ENCODE assay signal across 10 cellular contexts in genomic region chr1:75136158-75136815, GRCh38. TPM values are rescaled to one million over a fixed set of nuclear protein-coding genes. Genes with fewer than 3 reads are reported as not detected.
A peak's percentile ranks its signal among the peaks of the same experiment; 100 is the strongest.
DNase-seq lines count a peak whose midpoint lies in the region; ATAC-seq and TF ChIP-seq lines count a peak whose summit lies in the region.
"Had no signal": no experiment of that assay in that cellular context is flagged by ENCODE, and none has a peak within 500 bp of the region (broad histone marks: within the 10 kb centered on the region; RNA-seq: fewer than 3 reads in every experiment).

No MANE protein-coding gene starts in this region.

- H3K27me3 ChIP-seq in hepatocyte (peaks cover 96% of the 10 kb centered on the region), gastrocnemius medialis (peaks cover 77 to 87% (median 81%) of the 10 kb centered on the region in 3 donors)

- no peaks in the 10 kb centered on the region for H3K9me2 ChIP-seq in hepatocyte (replicated peaks; ENCODE audit: insufficient read depth)

- no peak overlapping the region for H3K27ac ChIP-seq in hepatocyte
- H3K27ac ChIP-seq in gastrocnemius medialis: no peak overlapping the region

- intact Hi-C loops in gastrocnemius medialis (cut with DNase I; ENCODE audit: low total_unique reads): no loop called here

- in situ Hi-C loops in gastrocnemius medialis (cut with MboI; ENCODE audit: low sequenced_read_pairs in 4 of 4): no loop called here

- peak overlapping the region; percentile 52 for H2AFZ ChIP-seq in hepatocyte

- H3K79me2 ChIP-seq in hepatocyte: no peaks in the 10 kb centered on the region

- no peaks in the 10 kb centered on the region for H4K20me1 ChIP-seq in hepatocyte (ENCODE audit: insufficient read depth, poor library complexity, severe bottlenecking)

- H3K36me3 ChIP-seq in hepatocyte (replicated peaks; ENCODE audit: insufficient read depth, low read depth) (no peaks in the 10 kb centered on the region), gastrocnemius medialis (no peaks in the 10 kb centered on the region)

- H3K9me3 ChIP-seq in hepatocyte (ENCODE audit: low read depth): no peaks in the 10 kb centered on the region
- no peaks in the 10 kb centered on the region for H3K9me3 ChIP-seq in gastrocnemius medialis

- H3K4me2 ChIP-seq in hepatocyte: peak overlapping the region; percentile 88

- TF ChIP-seq CTCF in hepatocyte (IDR thresholded peaks at IDR 0.05; ENCODE audit: poor library complexity) (peak; percentile 2), gastrocnemius medialis (IDR thresholded peaks at IDR 0.05 in 4 of 5, conservative IDR thresholded peaks at IDR 0.05 in 1 of 5) (no peak)

- DNase-seq in DMS 273 (lab: John Stamatoyannopoulos, UW; ENCODE audit: unreplicated experiment): peak; percentile 74
- no peak for DNase-seq in DMS 273 treated with DMSO at 0.1 percent for 48 hours (lab: John Stamatoyannopoulos, UW)
- peak; percentile 47 for DNase-seq in RPMI7951 (ENCODE audit: low read depth)
- peak; percentile 62 for DNase-seq in hepatocyte (ENCODE audit: low spot score)
- no peak for DNase-seq in gastrocnemius medialis
- no peak for DNase-seq in NCI-H146 treated with DMSO at 0.1 percent for 48 hours (lab: John Stamatoyannopoulos, UW; ENCODE audit: unreplicated experiment)
- DNase-seq in NCI-H2029 treated with DMSO at 0.1 percent for 48 hours (lab: John Stamatoyannopoulos, UW): no peak
- no peak for DNase-seq in T1000 (lab: John Stamatoyannopoulos, UW)

- 1% methylated on average over 58 of the region's 64 CpGs for WGBS in hepatocyte (ENCODE audit: low lambda C conversion rate, missing lambda C conversion rate)

- no peak for ATAC-seq in gastrocnemius medialis
- ATAC-seq: natural killer cell treated with Interleukin-12 subunit alpha and Interleukin-12 subunit beta and Interleukin-15 and Interleukin-18, amount 100 ng/mL, for 72 hours had no signal

- H3K4me1 ChIP-seq in hepatocyte (ENCODE audit: insufficient read depth) (peaks cover 11% of the 10 kb centered on the region), gastrocnemius medialis (peaks cover 4 to 18% of the 10 kb centered on the region in 2 donors)

- H3K4me3 ChIP-seq in hepatocyte: peak overlapping the region; percentile 14
- peak overlapping the region in 3 of 4 donors; percentile 23 to 63 (median 41) for H3K4me3 ChIP-seq in gastrocnemius medialis

- no peak for TF ChIP-seq POLR2A in gastrocnemius medialis (IDR thresholded peaks at IDR 0.05)

RNA-seq across cellular contexts. Expression of gene LHX8, which starts 2.1 kb away (rescaled TPM):
- total RNA-seq in RPMI7951 (2014; rRNA removed; shearing (Covaris generic)): 8.6 and 9.0 TPM in 2 replicates
- 0.87 and 1.5 TPM in 2 replicates for total RNA-seq in hepatocyte
- polyA plus RNA-seq in hepatocyte: 0.37 and 0.73 TPM in 2 replicates
- not detected for total RNA-seq in gastrocnemius medialis
- total RNA-seq: epithelial cell of proximal tubule; natural killer cell treated with Interleukin-12 subunit alpha and Interleukin-12 subunit beta and Interleukin-15 and Interleukin-18, amount 100 ng/mL, for 72 hours had no signal

Comparison
In these comparisons a context has a peak if more than half of its experiments do, and no peak if none do; other contexts are left out.
1. DNase-seq: peak in DMS 273 (single experiment), RPMI7951 (single experiment) and hepatocyte (single experiment); none in DMS 273 treated with DMSO at 0.1 percent for 48 hours (single experiment), gastrocnemius medialis (0 of 2), NCI-H146 treated with DMSO at 0.1 percent for 48 hours (single experiment), NCI-H2029 treated with DMSO at 0.1 percent for 48 hours (single experiment) and T1000 (single experiment).